In genomic region chr2:223952280-223952968, GRCh38 we compare ENCODE assay signal across 9 cellular contexts. TPM values are rescaled to one million over a fixed set of nuclear protein-coding genes. Genes with fewer than 3 reads are reported as not detected.
DNase-seq lines count a peak whose midpoint lies in the region; ATAC-seq and TF ChIP-seq lines count a peak whose summit lies in the region.
"Had no signal": no experiment of that assay in that cellular context is flagged by ENCODE, and none has a peak within 500 bp of the region (broad histone marks: within the 10 kb centered on the region; RNA-seq: fewer than 3 reads in every experiment).

No MANE protein-coding gene starts in this region.

- peaks cover 4% of the 10 kb centered on the region for H3K27me3 Mint-ChIP-seq in progenitor cell of endocrine pancreas

- in situ Hi-C loops in GM18951 (cut with MboI; ENCODE audit: low sequenced_read_pairs, unreplicated experiment) = no loop called here

- no peaks in the 10 kb centered on the region for H3K9me3 Mint-ChIP-seq in progenitor cell of endocrine pancreas (ENCODE audit: low read depth)

- peaks cover 37% of the 10 kb centered on the region for H3K4me1 ChIP-seq in HUES48 (ENCODE audit: control insufficient read depth, insufficient read depth, low read length)

- no peak overlapping the region for H3K4me3 ChIP-seq in HUES48 (ENCODE audit: low read depth, low read length)

- H3K27ac Mint-ChIP-seq in progenitor cell of endocrine pancreas = no peak overlapping the region

- DNase-seq in myocyte (ENCODE audit: low read depth) (peak; percentile 67), progenitor cell of endocrine pancreas (ENCODE audit: low spot score, unreplicated experiment) (no peak), A172 (ENCODE audit: low spot score) (no peak)
- no peak for DNase-seq in stimulated activated CD4-positive, alpha-beta T cell treated with anti-CD3 and anti-CD28 coated beads, Interleukin-1b, Interleukin-23, amount 100 ng/mL, for 48 hours
- DNase-seq: activated CD8-positive, alpha-beta memory T cell treated with anti-CD3 and anti-CD28 coated beads for 24 hours had no signal

- H3K4me3 Mint-ChIP-seq in progenitor cell of endocrine pancreas (ENCODE audit: low read depth) = no peak overlapping the region

- H3K27me3 ChIP-seq in HUES48 (ENCODE audit: control insufficient read depth, insufficient read depth, low read length) = no peaks in the 10 kb centered on the region; the same call in 1 of the 2 replicates
- H3K27me3 ChIP-seq: neutrophil had no signal

- TF ChIP-seq CTCF in progenitor cell of endocrine pancreas (IDR thresholded peaks at IDR 0.05; ENCODE audit: unreplicated experiment) = no peak

- H3K9me3 ChIP-seq in HUES48 (ENCODE audit: control insufficient read depth, insufficient read depth, low read length) = no peaks in the 10 kb centered on the region
- H3K9me3 ChIP-seq: neutrophil had no signal

- no peak overlapping the region for H3K9ac ChIP-seq in HUES48 (ENCODE audit: low read depth, low read length)

- H3K36me3 Mint-ChIP-seq in progenitor cell of endocrine pancreas (ENCODE audit: insufficient read depth) = no peaks in the 10 kb centered on the region

- peaks cover 9% of the 10 kb centered on the region for H3K4me1 Mint-ChIP-seq in progenitor cell of endocrine pancreas (ENCODE audit: low read depth)

- H3K27ac ChIP-seq in HUES48 (ENCODE audit: low read depth, low read length) = peak overlapping the region; percentile 57
- H3K27ac ChIP-seq: neutrophil had no signal

- TF ChIP-seq POLR2A in GM18951 (IDR thresholded peaks at IDR 0.05; ENCODE audit: extremely low read depth, insufficient read depth, insufficient read length) = peak; percentile 46

- peak; percentile 45 for ATAC-seq in GM21786 (IDR thresholded peaks at IDR 0.05; ENCODE audit: unreplicated experiment)

- H3K36me3 ChIP-seq in HUES48 (ENCODE audit: control insufficient read depth, insufficient read depth, low read length) = no peaks in the 10 kb centered on the region
- H3K36me3 ChIP-seq: neutrophil had no signal

RNA-seq across cellular contexts. Expression of gene MRPL44, which starts 4.8 kb away (rescaled TPM):
- 48.1 and 50.7 TPM in 2 replicates for total RNA-seq in myocyte
- polyA plus RNA-seq in myocyte (2012) = 20.5 TPM
- 26.1 and 27.3 TPM in 2 replicates for total RNA-seq in progenitor cell of endocrine pancreas
- 63.1 and 69.4 TPM in 2 replicates for total RNA-seq in A172 (2014; rRNA removed; shearing (Covaris generic))

RNA-seq across cellular contexts. Expression of gene WDFY1, which starts 7.3 kb away (rescaled TPM):
- total RNA-seq in myocyte (34.5 and 39.1 TPM in 2 replicates), progenitor cell of endocrine pancreas (52.3 and 54.6 TPM in 2 replicates)
- polyA plus RNA-seq in myocyte (2012) = 18.2 TPM
- 70.9 and 78.5 TPM in 2 replicates for total RNA-seq in A172 (2014; rRNA removed; shearing (Covaris generic))
